ENCODE assay signal across 28 cellular contexts in the genomic region with DNA sequence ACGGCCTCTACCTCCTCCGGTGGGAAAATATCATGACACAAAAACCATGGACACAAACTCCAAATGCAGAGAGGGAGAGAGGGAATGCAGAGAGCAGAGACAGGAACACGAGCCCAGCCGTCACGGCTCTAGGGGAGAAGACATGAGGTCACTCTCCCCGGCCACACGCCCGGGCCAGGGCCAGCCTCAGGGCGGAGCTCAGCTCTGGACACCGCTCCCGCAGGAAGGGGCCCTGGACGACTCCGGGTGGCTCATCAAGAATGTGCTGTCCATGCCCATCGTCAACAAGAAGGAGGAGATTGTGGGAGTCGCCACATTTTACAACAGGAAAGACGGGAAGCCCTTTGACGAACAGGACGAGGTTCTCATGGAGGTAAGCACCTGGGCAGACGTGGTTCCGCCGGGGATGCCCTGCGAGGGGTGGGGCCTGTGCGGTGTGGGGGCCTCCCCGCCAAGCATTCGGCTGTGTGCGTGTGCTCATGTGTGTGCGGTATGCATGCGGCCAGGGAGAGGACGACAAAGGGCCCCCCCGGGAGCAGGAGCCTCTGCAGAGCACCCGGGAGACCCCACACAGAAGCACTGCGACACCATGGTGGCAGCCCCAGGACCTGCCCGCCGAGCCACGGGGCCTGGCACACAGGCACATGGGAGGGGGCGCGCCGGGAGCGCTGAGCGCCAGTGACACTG. TPM values are rescaled to one million over a fixed set of nuclear protein-coding genes. Genes with fewer than 3 reads are reported as not detected.
A peak's percentile ranks its signal among the peaks of the same experiment; 100 is the strongest.
DNase-seq lines count a peak whose midpoint lies in the region; ATAC-seq and TF ChIP-seq lines count a peak whose summit lies in the region.
"Had no signal": no experiment of that assay in that cellular context is flagged by ENCODE, and none has a peak within 500 bp of the region (broad histone marks: within the 10 kb centered on the region; RNA-seq: fewer than 3 reads in every experiment).

No MANE protein-coding gene starts in this region.

- H3K27me3 Mint-ChIP-seq in type B pancreatic cell (no peaks in the 10 kb centered on the region), osteocyte (ENCODE audit: unreplicated experiment) (no peaks in the 10 kb centered on the region)
- H3K27me3 Mint-ChIP-seq: activated T-cell treated with anti-CD3 and anti-CD28 coated beads, Interleukin-2, amount 50 U/mL, for 24 hours; central memory CD8-positive, alpha-beta T cell; natural killer cell treated with Interleukin-12 subunit alpha and Interleukin-12 subunit beta and Interleukin-15 and Interleukin-18, amount 100 ng/mL, for 72 hours had no signal

- DNase-seq in Right ventricle myocardium superior (peak; percentile 42), left ventricle myocardium inferior (no peak), left ventricle myocardium superior (peak; percentile 30), myocyte (ENCODE audit: low read depth) (peak; percentile 23), type B pancreatic cell (ENCODE audit: extremely low spot score, unreplicated experiment) (no peak), NCI-H774 (lab: John Stamatoyannopoulos, UW) (no peak), osteocyte (ENCODE audit: extremely low spot score, unreplicated experiment) (no peak)
- DNase-seq: activated CD8-positive, alpha-beta memory T cell treated with anti-CD3 and anti-CD28 coated beads for 24 hours; activated naive CD4-positive, alpha-beta T cell treated with anti-CD3 and anti-CD28 coated beads for 36 hours; activated T-cell treated with anti-CD3 and anti-CD28 coated beads, Interleukin-2, amount 50 U/mL, for 24 hours; BE2C; COR-L47; DMS79 treated with DMSO at 0.1 percent for 48 hours; effector memory CD4-positive, alpha-beta T cell; gastrocnemius medialis; GOT3; NCI-H748 treated with DMSO at 0.1 percent for 48 hours; OCI-M1; stimulated activated CD4-positive, alpha-beta T cell treated with anti-CD3 and anti-CD28 coated beads, Interleukin-4, amount 100 ng/mL, for 4 hours; stomach had no signal

- peak overlapping the region; percentile 34 for H3K4me3 Mint-ChIP-seq in type B pancreatic cell
- no peak overlapping the region for H3K4me3 Mint-ChIP-seq in osteocyte (ENCODE audit: unreplicated experiment)
- H3K4me3 Mint-ChIP-seq: activated naive CD4-positive, alpha-beta T cell treated with anti-CD3 and anti-CD28 coated beads for 36 hours; activated T-cell treated with anti-CD3 and anti-CD28 coated beads, Interleukin-2, amount 50 U/mL, for 24 hours; central memory CD8-positive, alpha-beta T cell; natural killer cell treated with Interleukin-12 subunit alpha and Interleukin-12 subunit beta and Interleukin-15 and Interleukin-18, amount 100 ng/mL, for 72 hours had no signal

- intact Hi-C loops in Right ventricle myocardium superior (cut with DNase I) (no loop called here), left ventricle myocardium inferior (cut with micrococcal nuclease) (no loop called here), left ventricle myocardium superior (cut with micrococcal nuclease) (no loop called here)

- H3K9me3 Mint-ChIP-seq in type B pancreatic cell (no peaks in the 10 kb centered on the region), osteocyte (ENCODE audit: unreplicated experiment) (no peaks in the 10 kb centered on the region)
- H3K9me3 Mint-ChIP-seq: activated naive CD4-positive, alpha-beta T cell treated with anti-CD3 and anti-CD28 coated beads for 36 hours; activated T-cell treated with anti-CD3 and anti-CD28 coated beads, Interleukin-2, amount 50 U/mL, for 24 hours; central memory CD8-positive, alpha-beta T cell; natural killer cell treated with Interleukin-12 subunit alpha and Interleukin-12 subunit beta and Interleukin-15 and Interleukin-18, amount 100 ng/mL, for 72 hours had no signal

- H3K27ac ChIP-seq in left ventricle myocardium inferior (replicated peaks) = no peak overlapping the region
- H3K27ac ChIP-seq: A549, ascending aorta, gastrocnemius medialis, stomach, upper lobe of left lung had no signal

- no peak overlapping the region for H3K4me3 ChIP-seq in left ventricle myocardium inferior
- H3K4me3 ChIP-seq: A549, ascending aorta, gastrocnemius medialis, smooth muscle cell, stomach, upper lobe of left lung had no signal

- no peaks in the 10 kb centered on the region for H3K4me1 Mint-ChIP-seq in type B pancreatic cell (ENCODE audit: unreplicated experiment)
- no peaks in the 10 kb centered on the region for H3K4me1 Mint-ChIP-seq in osteocyte (ENCODE audit: unreplicated experiment)
- H3K4me1 Mint-ChIP-seq: central memory CD8-positive, alpha-beta T cell had no signal

- H3K36me3 Mint-ChIP-seq in type B pancreatic cell (no peaks in the 10 kb centered on the region), osteocyte (ENCODE audit: unreplicated experiment) (no peaks in the 10 kb centered on the region)
- H3K36me3 Mint-ChIP-seq: natural killer cell treated with Interleukin-12 subunit alpha and Interleukin-12 subunit beta and Interleukin-15 and Interleukin-18, amount 100 ng/mL, for 72 hours had no signal

- peaks cover 46% of the 10 kb centered on the region for H3K27me3 ChIP-seq in left ventricle myocardium inferior (ENCODE audit: low read depth)
- H3K27me3 ChIP-seq: ascending aorta had no signal

- H3K27ac Mint-ChIP-seq in type B pancreatic cell = peak overlapping the region; percentile 73
- H3K27ac Mint-ChIP-seq in osteocyte (ENCODE audit: unreplicated experiment) = no peak overlapping the region
- H3K27ac Mint-ChIP-seq: activated naive CD4-positive, alpha-beta T cell treated with anti-CD3 and anti-CD28 coated beads for 36 hours; activated T-cell treated with anti-CD3 and anti-CD28 coated beads, Interleukin-2, amount 50 U/mL, for 24 hours; natural killer cell treated with Interleukin-12 subunit alpha and Interleukin-12 subunit beta and Interleukin-15 and Interleukin-18, amount 100 ng/mL, for 72 hours had no signal

- no peak for ATAC-seq in Right ventricle myocardium superior (ENCODE audit: poor library complexity)
- ATAC-seq in left ventricle myocardium superior = no peak
- ATAC-seq in GM18519 (IDR thresholded peaks at IDR 0.05; ENCODE audit: low FRiP score, unreplicated experiment) = no peak
- ATAC-seq: A549; esophagus mucosa; gastrocnemius medialis; natural killer cell treated with Interleukin-12 subunit alpha and Interleukin-12 subunit beta and Interleukin-15 and Interleukin-18, amount 100 ng/mL, for 72 hours had no signal

- no peaks in the 10 kb centered on the region for H3K4me1 ChIP-seq in left ventricle myocardium inferior
- H3K4me1 ChIP-seq: A549, ascending aorta, BE2C, gastrocnemius medialis, stomach, upper lobe of left lung had no signal

- no peaks in the 10 kb centered on the region for H3K9me3 ChIP-seq in left ventricle myocardium inferior (replicated peaks)
- H3K9me3 ChIP-seq: A549, ascending aorta, BE2C, gastrocnemius medialis, stomach, upper lobe of left lung had no signal

- no peak for TF ChIP-seq CTCF in left ventricle myocardium inferior (IDR thresholded peaks at IDR 0.05; ENCODE audit: borderline replicate concordance)
- TF ChIP-seq CTCF in type B pancreatic cell (conservative IDR thresholded peaks at IDR 0.05) = no peak
- TF ChIP-seq CTCF in osteocyte (IDR thresholded peaks at IDR 0.05) = no peak

- H3K36me3 ChIP-seq in left ventricle myocardium inferior = no peaks in the 10 kb centered on the region
- H3K36me3 ChIP-seq: ascending aorta, BE2C, gastrocnemius medialis, stomach, upper lobe of left lung had no signal

RNA-seq across cellular contexts. Expression of a gene that starts 17.3 kb away (rescaled TPM):
- total RNA-seq in Right ventricle myocardium superior (1,145 TPM), left ventricle myocardium inferior (914 TPM), left ventricle myocardium superior (1,128 TPM), myocyte (69.9 and 197 TPM in 2 replicates), type B pancreatic cell (ENCODE audit: low replicate concordance) (285 and 363 TPM in 2 replicates), osteocyte (261 and 271 TPM in 2 replicates)
- polyA plus RNA-seq in myocyte (2012) = 842 TPM
- total RNA-seq: ascending aorta had no signal

RNA-seq across cellular contexts. Expression of a gene that starts 17.5 kb away (rescaled TPM):
- total RNA-seq in Right ventricle myocardium superior (3.7 TPM), left ventricle myocardium inferior (4.5 TPM), left ventricle myocardium superior (2.7 TPM), myocyte (510 and 575 TPM in 2 replicates), type B pancreatic cell (ENCODE audit: low replicate concordance) (20.2 and 21.3 TPM in 2 replicates), osteocyte (32.2 and 32.3 TPM in 2 replicates)
- polyA plus RNA-seq in myocyte (2012) = 90.4 TPM

RNA-seq across cellular contexts. Expression of a gene that starts 31.4 kb away (rescaled TPM):
- total RNA-seq in Right ventricle myocardium superior = 1.1 TPM
- total RNA-seq in left ventricle myocardium inferior = 2.7 TPM
- 2.1 TPM for total RNA-seq in left ventricle myocardium superior
- total RNA-seq in myocyte = 0.27 and 2.1 TPM in 2 replicates
- polyA plus RNA-seq in myocyte (2012) = 0.26 TPM
- 6.7 and 12.2 TPM in 2 replicates for total RNA-seq in type B pancreatic cell (ENCODE audit: low replicate concordance)
- 1.6 TPM in 2 replicates for total RNA-seq in osteocyte
- total RNA-seq: ascending aorta, gastrocnemius medialis had no signal
- polyA plus RNA-seq: A549 had no signal

RNA-seq across cellular contexts. Expression of a gene that starts 32.2 kb away (rescaled TPM):
- 14.6 TPM for total RNA-seq in Right ventricle myocardium superior
- total RNA-seq in left ventricle myocardium inferior = 12.0 TPM
- 12.6 TPM for total RNA-seq in left ventricle myocardium superior
- 0.10 TPM in 1 of 2 replicates, not detected in the other for total RNA-seq in myocyte
- 0.91 TPM for polyA plus RNA-seq in myocyte (2012)
- 2.5 and 3.3 TPM in 2 replicates for total RNA-seq in type B pancreatic cell (ENCODE audit: low replicate concordance)
- 0.31 and 0.67 TPM in 2 replicates for total RNA-seq in osteocyte
- total RNA-seq: activated naive CD4-positive, alpha-beta T cell treated with anti-CD3 and anti-CD28 coated beads for 36 hours had no signal

RNA-seq across cellular contexts. Expression of a gene that starts 48.8 kb away (rescaled TPM):
- total RNA-seq in Right ventricle myocardium superior = 20.8 TPM
- total RNA-seq in left ventricle myocardium inferior = 21.5 TPM
- 20.9 TPM for total RNA-seq in left ventricle myocardium superior
- total RNA-seq in myocyte = 79.0 and 93.6 TPM in 2 replicates
- polyA plus RNA-seq in myocyte (2012) = 57.5 TPM
- 64.3 and 66.7 TPM in 2 replicates for total RNA-seq in type B pancreatic cell (ENCODE audit: low replicate concordance)
- total RNA-seq in osteocyte = 69.8 and 70.0 TPM in 2 replicates

Comparison
In these comparisons a context has a peak if more than half of its experiments do, and no peak if none do; other contexts are left out.
1. DNase-seq: peak in Right ventricle myocardium superior (single experiment), left ventricle myocardium superior (single experiment) and myocyte (single experiment); none in left ventricle myocardium inferior (single experiment), type B pancreatic cell (single experiment), NCI-H774 (single experiment) and osteocyte (single experiment).
2. RNA of a gene that starts 17.5 kb away (total RNA-seq): 510 to 575 TPM in myocyte; 32.2 to 32.3 TPM in osteocyte, 20.2 to 21.3 TPM in type B pancreatic cell, 4.5 TPM in left ventricle myocardium inferior (single experiment), 3.7 TPM in Right ventricle myocardium superior (single experiment) and 2.7 TPM in left ventricle myocardium superior (single experiment); every median in the first group is over 10 times any median in the second.